Comparison of ENCODE assay signal across 12 cellular contexts in genomic region chr7:24828871-24829661, GRCh38.
DNase-seq lines count a peak whose midpoint lies in the region; ATAC-seq and TF ChIP-seq lines count a peak whose summit lies in the region.
"Had no signal": no experiment of that assay in that cellular context is flagged by ENCODE, and none has a peak within 500 bp of the region (broad histone marks: within the 10 kb centered on the region; RNA-seq: fewer than 3 reads in every experiment).

No MANE protein-coding gene starts in this region.

- no peak overlapping the region for H3K56ac ChIP-seq in H9 (ENCODE audit: insufficient read length, low read depth, low read length)

- H3K23ac ChIP-seq in H9 (ENCODE audit: insufficient read length, low read depth, low read length), result no peak overlapping the region

- H4K8ac ChIP-seq in H9 (replicated peaks; ENCODE audit: insufficient read length, low read depth, low read length), result no peak overlapping the region

- H3K27ac ChIP-seq in left ventricle myocardium inferior (replicated peaks) (peak overlapping the region; percentile 68), H9 (ENCODE audit: insufficient read length, low read depth, low read length) (no peak overlapping the region)
- H3K27ac ChIP-seq: BLaER1 treated with 17β-estradiol and CSF1 and Interleukin-3, amounts not matched to agents 10 nM and 100 nM had no signal

- WGBS in H9 (ENCODE audit: extremely low coverage, insufficient read length, low lambda C conversion rate), result no CpG with 5 or more reads among the region's 1 CpG

- H2BK12ac ChIP-seq in H9 (ENCODE audit: insufficient read length, low read depth, low read length), result no peak overlapping the region

- H2BK15ac ChIP-seq in H9 (ENCODE audit: low read depth, low read length), result no peak overlapping the region

- no peak overlapping the region for H2AK5ac ChIP-seq in H9 (ENCODE audit: insufficient read length, low read length)

- H3K27me3 ChIP-seq in left ventricle myocardium inferior (ENCODE audit: low read depth) (no peaks in the 10 kb centered on the region), H9 (ENCODE audit: insufficient read depth, low read length) (no peaks in the 10 kb centered on the region)
- H3K27me3 ChIP-seq: BLaER1 treated with 17β-estradiol and CSF1 and Interleukin-3, amounts not matched to agents 10 nM and 100 nM had no signal

- H2AFZ ChIP-seq in H9 (ENCODE audit: low read length), result no peak overlapping the region

- no peak for DNase-seq in Right ventricle myocardium inferior (ENCODE audit: missing footprints)
- no peak for DNase-seq in cardiac septum (ENCODE audit: low spot score)
- no peak for DNase-seq in activated T-helper 2 cell treated with anti-CD3 and anti-CD28 coated beads, Interferon-gamma antibody, Interleukin-2, Interleukin-4, amounts not matched to agents 10 μg/mL and 5 μg/mL and 100 μg/mL, durations not matched to agents 14 hours and 24 hours and 36 hours (ENCODE audit: low spot score)
- DNase-seq in left ventricle myocardium inferior, result no peak
- no peak for DNase-seq in type B pancreatic cell (ENCODE audit: extremely low spot score, unreplicated experiment)
- no peak for DNase-seq in H9
- DNase-seq in NCI-H446 treated with DMSO at 0.1 percent for 48 hours (lab: John Stamatoyannopoulos, UW), result no peak
- no peak for DNase-seq in effector memory CD8-positive, alpha-beta T cell
- DNase-seq: foreskin melanocyte, NCI-H187 treated with DMSO at 0.1 percent for 48 hours had no signal

- no peak overlapping the region for H2BK120ac ChIP-seq in H9 (ENCODE audit: low read depth, low read length, poor library complexity, severe bottlenecking)

- no peak overlapping the region for H3K9ac ChIP-seq in H9 (ENCODE audit: extremely low read depth, insufficient read length, low read length)
- H3K9ac ChIP-seq: BLaER1 treated with 17β-estradiol and CSF1 and Interleukin-3, amounts not matched to agents 10 nM and 100 nM had no signal

- peaks cover under 1% of the 10 kb centered on the region for H3K36me3 ChIP-seq in left ventricle myocardium inferior

- H3T11ph ChIP-seq in H9 (ENCODE audit: low read length), result no peak overlapping the region

- H3K9me3 ChIP-seq in left ventricle myocardium inferior (replicated peaks) (no peaks in the 10 kb centered on the region), H9 (ENCODE audit: control insufficient read depth, low read depth, low read length) (no peaks in the 10 kb centered on the region)
- H3K9me3 ChIP-seq: BLaER1 treated with 17β-estradiol and CSF1 and Interleukin-3, amounts not matched to agents 10 nM and 100 nM had no signal

- intact Hi-C loops in Right ventricle myocardium inferior (cut with DNase I) (no loop called here), cardiac septum (cut with DNase I) (no loop called here), left ventricle myocardium inferior (cut with micrococcal nuclease) (loop anchor here (5.0 kb wide), 1 partner anchor 243 kb away; no protein-coding TSS in a partner anchor)
- intact Hi-C loops in activated T-helper 2 cell treated with anti-CD3 and anti-CD28 coated beads, Interferon-gamma antibody, Interleukin-2, Interleukin-4, amounts not matched to agents 10 μg/mL and 5 μg/mL and 100 μg/mL, durations not matched to agents 14 hours and 24 hours and 36 hours (cut with micrococcal nuclease), result no loop called here

- no peak for TF ChIP-seq CTCF in left ventricle myocardium inferior (IDR thresholded peaks at IDR 0.05; ENCODE audit: borderline replicate concordance)
- no peak for TF ChIP-seq CTCF in type B pancreatic cell (conservative IDR thresholded peaks at IDR 0.05)
- no peak for TF ChIP-seq CTCF in H9 (conservative IDR thresholded peaks at IDR 0.05)

- H3K4ac ChIP-seq in H9 (ENCODE audit: low read depth, low read length), result no peak overlapping the region

- H3K79me2 ChIP-seq in H9 (ENCODE audit: insufficient read depth, low read length), result no peaks in the 10 kb centered on the region

- no peak overlapping the region for H3K4me3 Mint-ChIP-seq in activated T-helper 2 cell treated with anti-CD3 and anti-CD28 coated beads, Interferon-gamma antibody, Interleukin-2, Interleukin-4, amounts not matched to agents 10 μg/mL and 5 μg/mL and 100 μg/mL, durations not matched to agents 14 hours and 24 hours and 36 hours (ENCODE audit: low read depth)
- H3K4me3 Mint-ChIP-seq in type B pancreatic cell (peak overlapping the region; percentile 39), H9 (no peak overlapping the region)
- no peak overlapping the region for H3K4me3 Mint-ChIP-seq in effector memory CD8-positive, alpha-beta T cell
- H3K4me3 Mint-ChIP-seq: natural killer cell treated with Interleukin-12 subunit alpha and Interleukin-12 subunit beta and Interleukin-15 and Interleukin-18, amount 100 ng/mL, for 72 hours had no signal

- H4K20me1 ChIP-seq in H9 (ENCODE audit: control insufficient read depth, insufficient read depth, insufficient read length), result no peaks in the 10 kb centered on the region
- H4K20me1 ChIP-seq: BLaER1 treated with 17β-estradiol and CSF1 and Interleukin-3, amounts not matched to agents 10 nM and 100 nM had no signal

- H3K4me2 ChIP-seq in H9 (ENCODE audit: insufficient read depth, insufficient read length, low read length), result no peak overlapping the region

- peak; percentile 81 for ATAC-seq in Right ventricle myocardium inferior
- no peak for ATAC-seq in effector memory CD8-positive, alpha-beta T cell (replicated peaks)

- H2BK20ac ChIP-seq in H9 (ENCODE audit: low read depth, low read length, poor library complexity, severe bottlenecking), result no peak overlapping the region

- H3K23me2 ChIP-seq in H9 (ENCODE audit: insufficient read length, low read depth, low read length, poor library complexity, severe bottlenecking), result no peaks in the 10 kb centered on the region

- H3K18ac ChIP-seq in H9 (ENCODE audit: insufficient read length, low read depth, low read length), result no peak overlapping the region

- H3K4me1 Mint-ChIP-seq in activated T-helper 2 cell treated with anti-CD3 and anti-CD28 coated beads, Interferon-gamma antibody, Interleukin-2, Interleukin-4, amounts not matched to agents 10 μg/mL and 5 μg/mL and 100 μg/mL, durations not matched to agents 14 hours and 24 hours and 36 hours (ENCODE audit: low read depth), result peaks cover 79% of the 10 kb centered on the region
- peaks cover 38% of the 10 kb centered on the region for H3K4me1 Mint-ChIP-seq in type B pancreatic cell (ENCODE audit: unreplicated experiment)
- peaks cover 5 to 9% of the 10 kb centered on the region in 2 experiments; a peak in 3 of 4 replicates for H3K4me1 Mint-ChIP-seq in H9
- peaks cover 35 to 43% of the 10 kb centered on the region in 2 donors for H3K4me1 Mint-ChIP-seq in effector memory CD8-positive, alpha-beta T cell (ENCODE audit: low read depth in 2 of 2)

- no peaks in the 10 kb centered on the region for H3K9me3 Mint-ChIP-seq in activated T-helper 2 cell treated with anti-CD3 and anti-CD28 coated beads, Interferon-gamma antibody, Interleukin-2, Interleukin-4, amounts not matched to agents 10 μg/mL and 5 μg/mL and 100 μg/mL, durations not matched to agents 14 hours and 24 hours and 36 hours
- no peaks in the 10 kb centered on the region for H3K9me3 Mint-ChIP-seq in type B pancreatic cell
- no peaks in the 10 kb centered on the region for H3K9me3 Mint-ChIP-seq in H9
- H3K9me3 Mint-ChIP-seq in effector memory CD8-positive, alpha-beta T cell, result no peaks in the 10 kb centered on the region
- H3K9me3 Mint-ChIP-seq: natural killer cell treated with Interleukin-12 subunit alpha and Interleukin-12 subunit beta and Interleukin-15 and Interleukin-18, amount 100 ng/mL, for 72 hours had no signal

- H3K27me3 Mint-ChIP-seq in activated T-helper 2 cell treated with anti-CD3 and anti-CD28 coated beads, Interferon-gamma antibody, Interleukin-2, Interleukin-4, amounts not matched to agents 10 μg/mL and 5 μg/mL and 100 μg/mL, durations not matched to agents 14 hours and 24 hours and 36 hours (ENCODE audit: low read depth), result no peaks in the 10 kb centered on the region
- H3K27me3 Mint-ChIP-seq in type B pancreatic cell, result no peaks in the 10 kb centered on the region
- H3K27me3 Mint-ChIP-seq in H9 (ENCODE audit: low read depth), result no peaks in the 10 kb centered on the region
- H3K27me3 Mint-ChIP-seq in effector memory CD8-positive, alpha-beta T cell, result no peaks in the 10 kb centered on the region
- H3K27me3 Mint-ChIP-seq: natural killer cell treated with Interleukin-12 subunit alpha and Interleukin-12 subunit beta and Interleukin-15 and Interleukin-18, amount 100 ng/mL, for 72 hours had no signal

- no peak overlapping the region for H4K91ac ChIP-seq in H9 (ENCODE audit: insufficient read length, low read depth, low read length)

- no peak overlapping the region for H2BK5ac ChIP-seq in H9 (ENCODE audit: insufficient read length, low read length)

- H3K27ac Mint-ChIP-seq in activated T-helper 2 cell treated with anti-CD3 and anti-CD28 coated beads, Interferon-gamma antibody, Interleukin-2, Interleukin-4, amounts not matched to agents 10 μg/mL and 5 μg/mL and 100 μg/mL, durations not matched to agents 14 hours and 24 hours and 36 hours, result peak overlapping the region; percentile 20
- H3K27ac Mint-ChIP-seq in type B pancreatic cell, result peak overlapping the region; percentile 19
- no peak overlapping the region for H3K27ac Mint-ChIP-seq in H9
- peak overlapping the region in 1 of 2 donors; percentile 85 for H3K27ac Mint-ChIP-seq in effector memory CD8-positive, alpha-beta T cell

- peaks cover 51% of the 10 kb centered on the region for H3K4me1 ChIP-seq in left ventricle myocardium inferior
- no peaks in the 10 kb centered on the region for H3K4me1 ChIP-seq in H9 (ENCODE audit: insufficient read depth, low read length)

- no peak overlapping the region for H4K5ac ChIP-seq in H9 (ENCODE audit: insufficient read length, low read depth, low read length)

- peaks cover 96% of the 10 kb centered on the region for H3K36me3 Mint-ChIP-seq in activated T-helper 2 cell treated with anti-CD3 and anti-CD28 coated beads, Interferon-gamma antibody, Interleukin-2, Interleukin-4, amounts not matched to agents 10 μg/mL and 5 μg/mL and 100 μg/mL, durations not matched to agents 14 hours and 24 hours and 36 hours (ENCODE audit: low read depth)
- H3K36me3 Mint-ChIP-seq in type B pancreatic cell (peaks cover 7% of the 10 kb centered on the region), H9 (ENCODE audit: insufficient read depth in 1 of 3, low read depth in 3 of 3) (no peaks in the 10 kb centered on the region; a peak in 2 of 7 replicates)
- peaks cover 20% of the 10 kb centered on the region for H3K36me3 Mint-ChIP-seq in effector memory CD8-positive, alpha-beta T cell (ENCODE audit: insufficient read depth)

- H3K4me3 ChIP-seq in left ventricle myocardium inferior, result no peak overlapping the region
- H3K4me3 ChIP-seq: BLaER1 treated with 17β-estradiol and CSF1 and Interleukin-3, amounts not matched to agents 10 nM and 100 nM had no signal

- H3K79me1 ChIP-seq in H9 (ENCODE audit: insufficient read depth, low read depth, low read length, poor library complexity, severe bottlenecking), result no peaks in the 10 kb centered on the region

- H3K14ac ChIP-seq in H9 (ENCODE audit: insufficient read depth, low read length), result no peak overlapping the region

Comparison
In these comparisons a context has a peak if more than half of its experiments do, and no peak if none do; other contexts are left out.
1. H3K27ac Mint-ChIP-seq: peak in activated T-helper 2 cell treated with anti-CD3 and anti-CD28 coated beads, Interferon-gamma antibody, Interleukin-2, Interleukin-4, amounts not matched to agents 10 μg/mL and 5 μg/mL and 100 μg/mL, durations not matched to agents 14 hours and 24 hours and 36 hours (single experiment) and type B pancreatic cell (single experiment); none in H9 (0 of 3).